In genomic region chr6:111572216-111572706, GRCh38 we compare ENCODE assay signal across 1 cellular context.
A peak's percentile ranks its signal among the peaks of the same experiment; 100 is the strongest.
TF ChIP-seq lines count a peak whose summit lies in the region.

No MANE protein-coding gene starts in this region.

TF ChIP-seq in HepG2, 621 proteins besides CTCF, POLR2A, EP300 and RAD21 (continued from another document and continues in another):
- no peak; the same call in 1 of the 2 replicates for TF ChIP-seq ZNF580 (CRISPR knock-in tag; IDR thresholded peaks at IDR 0.05; ENCODE audit: borderline replicate concordance, low read depth)
- TF ChIP-seq TAF1 (CRISPR knock-in tag; IDR thresholded peaks at IDR 0.05) = no peak
- no peak for TF ChIP-seq KLF13 (CRISPR knock-in tag; IDR thresholded peaks at IDR 0.05)
- TF ChIP-seq POGZ (CRISPR knock-in tag; IDR thresholded peaks at IDR 0.05) = peak; percentile 92
- peak; percentile 72 for TF ChIP-seq NCOA2 (CRISPR knock-in tag; IDR thresholded peaks at IDR 0.05)
- TF ChIP-seq RERE (CRISPR knock-in tag; IDR thresholded peaks at IDR 0.05; ENCODE audit: low read depth) = no peak
- no peak for TF ChIP-seq ATF7 (IDR thresholded peaks at IDR 0.05)
- TF ChIP-seq ATF7 (CRISPR knock-in tag; IDR thresholded peaks at IDR 0.05) = no peak
- TF ChIP-seq RAD51 (IDR thresholded peaks at IDR 0.05; ENCODE audit: borderline replicate concordance) = no peak
- peak; percentile 52; the same call in 1 of the 2 replicates for TF ChIP-seq ZNF12 (CRISPR knock-in tag; IDR thresholded peaks at IDR 0.05)
- no peak for TF ChIP-seq E2F5 (CRISPR knock-in tag; conservative IDR thresholded peaks at IDR 0.05)
- no peak for TF ChIP-seq HCFC1 (IDR thresholded peaks at IDR 0.05; ENCODE audit: low read depth, low read length)
- TF ChIP-seq HIVEP1 (CRISPR knock-in tag; IDR thresholded peaks at IDR 0.05) = no peak
- no peak for TF ChIP-seq ZNF337 (CRISPR knock-in tag; IDR thresholded peaks at IDR 0.05; ENCODE audit: borderline replicate concordance, low read depth)
- no peak for TF ChIP-seq ZNF235 (CRISPR knock-in tag; IDR thresholded peaks at IDR 0.05; ENCODE audit: borderline replicate concordance)
- TF ChIP-seq, protein P1, sequence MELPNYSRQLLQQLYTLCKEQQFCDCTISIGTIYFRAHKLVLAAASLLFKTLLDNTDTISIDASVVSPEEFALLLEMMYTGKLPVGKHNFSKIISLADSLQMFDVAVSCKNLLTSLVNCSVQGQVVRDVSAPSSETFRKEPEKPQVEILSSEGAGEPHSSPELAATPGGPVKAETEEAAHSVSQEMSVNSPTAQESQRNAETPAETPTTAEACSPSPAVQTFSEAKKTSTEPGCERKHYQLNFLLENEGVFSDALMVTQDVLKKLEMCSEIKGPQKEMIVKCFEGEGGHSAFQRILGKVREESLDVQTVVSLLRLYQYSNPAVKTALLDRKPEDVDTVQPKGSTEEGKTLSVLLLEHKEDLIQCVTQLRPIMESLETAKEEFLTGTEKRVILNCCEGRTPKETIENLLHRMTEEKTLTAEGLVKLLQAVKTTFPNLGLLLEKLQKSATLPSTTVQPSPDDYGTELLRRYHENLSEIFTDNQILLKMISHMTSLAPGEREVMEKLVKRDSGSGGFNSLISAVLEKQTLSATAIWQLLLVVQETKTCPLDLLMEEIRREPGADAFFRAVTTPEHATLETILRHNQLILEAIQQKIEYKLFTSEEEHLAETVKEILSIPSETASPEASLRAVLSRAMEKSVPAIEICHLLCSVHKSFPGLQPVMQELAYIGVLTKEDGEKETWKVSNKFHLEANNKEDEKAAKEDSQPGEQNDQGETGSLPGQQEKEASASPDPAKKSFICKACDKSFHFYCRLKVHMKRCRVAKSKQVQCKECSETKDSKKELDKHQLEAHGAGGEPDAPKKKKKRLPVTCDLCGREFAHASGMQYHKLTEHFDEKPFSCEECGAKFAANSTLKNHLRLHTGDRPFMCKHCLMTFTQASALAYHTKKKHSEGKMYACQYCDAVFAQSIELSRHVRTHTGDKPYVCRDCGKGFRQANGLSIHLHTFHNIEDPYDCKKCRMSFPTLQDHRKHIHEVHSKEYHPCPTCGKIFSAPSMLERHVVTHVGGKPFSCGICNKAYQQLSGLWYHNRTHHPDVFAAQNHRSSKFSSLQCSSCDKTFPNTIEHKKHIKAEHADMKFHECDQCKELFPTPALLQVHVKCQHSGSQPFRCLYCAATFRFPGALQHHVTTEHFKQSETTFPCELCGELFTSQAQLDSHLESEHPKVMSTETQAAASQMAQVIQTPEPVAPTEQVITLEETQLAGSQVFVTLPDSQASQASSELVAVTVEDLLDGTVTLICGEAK (IDR thresholded peaks at IDR 0.05) = no peak
- TF ChIP-seq, protein P1 (CRISPR knock-in tag; IDR thresholded peaks at IDR 0.05) = no peak; the same call in 1 of the 2 replicates
- TF ChIP-seq ZNF746 (CRISPR knock-in tag; IDR thresholded peaks at IDR 0.05) = no peak
- no peak for TF ChIP-seq ZNF512B (CRISPR knock-in tag; IDR thresholded peaks at IDR 0.05; ENCODE audit: borderline replicate concordance)
- TF ChIP-seq TCF12 (IDR thresholded peaks at IDR 0.05) = no peak
- TF ChIP-seq TCF12 (CRISPR knock-in tag; IDR thresholded peaks at IDR 0.05) = no peak
- TF ChIP-seq ZBTB44 (CRISPR knock-in tag; IDR thresholded peaks at IDR 0.05) = no peak
- no peak for TF ChIP-seq ZNF776 (CRISPR knock-in tag; IDR thresholded peaks at IDR 0.05)
- TF ChIP-seq ARID3A (IDR thresholded peaks at IDR 0.05; ENCODE audit: low read depth, low read length) = no peak
- no peak for TF ChIP-seq CENPT (CRISPR knock-in tag; IDR thresholded peaks at IDR 0.05; ENCODE audit: low read depth)
- TF ChIP-seq ZNF24 (IDR thresholded peaks at IDR 0.05) = no peak
- TF ChIP-seq, protein P2, sequence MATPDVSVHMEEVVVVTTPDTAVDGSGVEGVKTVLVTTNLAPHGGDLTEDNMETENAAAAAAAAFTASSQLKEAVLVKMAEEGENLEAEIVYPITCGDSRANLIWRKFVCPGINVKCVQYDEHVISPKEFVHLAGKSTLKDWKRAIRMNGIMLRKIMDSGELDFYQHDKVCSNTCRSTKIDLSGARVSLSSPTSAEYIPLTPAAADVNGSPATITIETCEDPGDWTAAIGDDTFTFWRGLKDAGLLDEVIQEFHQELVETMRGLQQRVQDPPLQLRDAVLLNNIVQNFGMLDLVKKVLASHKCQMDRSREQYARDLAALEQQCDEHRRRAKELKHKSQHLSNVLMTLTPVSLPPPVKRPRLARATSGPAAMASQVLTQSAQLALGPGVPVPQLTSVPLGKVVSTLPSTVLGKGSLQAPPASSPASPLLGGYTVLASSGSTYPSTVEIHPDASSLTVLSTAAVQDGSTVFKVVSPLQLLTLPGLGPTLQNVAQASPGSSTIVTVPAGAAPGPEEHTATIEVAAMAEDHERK (CRISPR knock-in tag; IDR thresholded peaks at IDR 0.05; ENCODE audit: low read depth) = no peak
- no peak for TF ChIP-seq ZNF10 (CRISPR knock-in tag; IDR thresholded peaks at IDR 0.05; ENCODE audit: borderline replicate concordance, low read depth)
- 0 out of 2 replicates have a peak, but pooled peaks have one; percentile 37 for TF ChIP-seq FOXO1 (CRISPR knock-in tag; IDR thresholded peaks at IDR 0.05)
- TF ChIP-seq, protein P3, sequence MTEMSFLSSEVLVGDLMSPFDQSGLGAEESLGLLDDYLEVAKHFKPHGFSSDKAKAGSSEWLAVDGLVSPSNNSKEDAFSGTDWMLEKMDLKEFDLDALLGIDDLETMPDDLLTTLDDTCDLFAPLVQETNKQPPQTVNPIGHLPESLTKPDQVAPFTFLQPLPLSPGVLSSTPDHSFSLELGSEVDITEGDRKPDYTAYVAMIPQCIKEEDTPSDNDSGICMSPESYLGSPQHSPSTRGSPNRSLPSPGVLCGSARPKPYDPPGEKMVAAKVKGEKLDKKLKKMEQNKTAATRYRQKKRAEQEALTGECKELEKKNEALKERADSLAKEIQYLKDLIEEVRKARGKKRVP (CRISPR knock-in tag; IDR thresholded peaks at IDR 0.05) = no peak
- 0 out of 2 replicates have a peak, but pooled peaks have one; percentile 19 for TF ChIP-seq NFIC (IDR thresholded peaks at IDR 0.05; ENCODE audit: low read length)
- TF ChIP-seq ARNT (IDR thresholded peaks at IDR 0.05) = no peak
- no peak for TF ChIP-seq EED (CRISPR knock-in tag; IDR thresholded peaks at IDR 0.05)
- no peak for TF ChIP-seq HOXD1 (CRISPR knock-in tag; IDR thresholded peaks at IDR 0.05)
- no peak for TF ChIP-seq U2AF1 (optimal IDR thresholded peaks at IDR 0.05; ENCODE audit: low read depth, low read length)
